ENCODE assay signal across 8 cellular contexts in genomic region chr10:63633677-63634487, GRCh38.
DNase-seq lines count a peak whose midpoint lies in the region; ATAC-seq and TF ChIP-seq lines count a peak whose summit lies in the region.

No MANE protein-coding gene starts in this region.

- H3K4me1 Mint-ChIP-seq in activated CD4-positive, alpha-beta T cell treated with anti-CD3 and anti-CD28 coated beads for 36 hours: peaks cover 11% of the 10 kb centered on the region

- peaks cover 14% of the 10 kb centered on the region for H3K4me1 ChIP-seq in RWPE2 (ENCODE audit: insufficient read depth, poor library complexity, severe bottlenecking)

- CTCF ChIA-PET in activated CD4-positive, alpha-beta T cell treated with anti-CD3 and anti-CD28 coated beads for 36 hours (lab: Charles Lee): interaction anchor here (0.7 to 1.4 kb wide), 4 partner anchors 12 to 467 kb away, joined by 3 to 8 read pairs (median 3); no protein-coding TSS in a partner anchor

- intact Hi-C loops in activated CD4-positive, alpha-beta T cell treated with anti-CD3 and anti-CD28 coated beads for 36 hours (cut with DNase I, micrococcal nuclease): loop anchor here in 1 of 2 experiments (5.0 kb wide), 1 partner anchor 817 kb away; the partner anchor contains the start of gene EGR2

- no peak overlapping the region for H3K27ac ChIP-seq in RWPE2 (ENCODE audit: poor library complexity, severe bottlenecking)

- H3K36me3 ChIP-seq in RWPE2 (ENCODE audit: low read depth): no peaks in the 10 kb centered on the region

- POLR2A ChIA-PET in activated CD4-positive, alpha-beta T cell treated with anti-CD3 and anti-CD28 coated beads for 36 hours (lab: Charles Lee): interaction anchor here (0.6 kb wide), 1 partner anchor 398 kb away, joined by 5 read pairs; no protein-coding TSS in a partner anchor

- H3K9me3 Mint-ChIP-seq in activated CD4-positive, alpha-beta T cell treated with anti-CD3 and anti-CD28 coated beads for 36 hours (ENCODE audit: low read depth): no peaks in the 10 kb centered on the region

- no peak for ATAC-seq in RWPE2 (ENCODE audit: low read depth)
- ATAC-seq in HG03521 (IDR thresholded peaks at IDR 0.05; ENCODE audit: unreplicated experiment): no peak
- ATAC-seq in HG03565 (IDR thresholded peaks at IDR 0.05; ENCODE audit: unreplicated experiment): no peak
- no peak for ATAC-seq in activated CD4-positive, alpha-beta T cell treated with anti-CD3 and anti-CD28 coated beads for 36 hours

- H3K27me3 Mint-ChIP-seq in activated CD4-positive, alpha-beta T cell treated with anti-CD3 and anti-CD28 coated beads for 36 hours: no peaks in the 10 kb centered on the region

- DNase-seq in AML-193 (lab: John Stamatoyannopoulos, UW) (peak; percentile 16 to 31), H4 (ENCODE audit: low spot score) (peak; percentile 54), RWPE2 (ENCODE audit: low spot score) (no peak), glomerular visceral epithelial cell (ENCODE audit: extremely low spot score) (peak; percentile 56)
- DNase-seq in central memory CD4-positive, alpha-beta T cell: no peak
- no peak for DNase-seq in activated CD4-positive, alpha-beta T cell treated with anti-CD3 and anti-CD28 coated beads for 36 hours

- no peak overlapping the region for H3K4me3 ChIP-seq in RWPE2 (ENCODE audit: severe bottlenecking)

- peak; percentile 63 for TF ChIP-seq CTCF in RWPE2 (IDR thresholded peaks at IDR 0.05; ENCODE audit: poor library complexity, severe bottlenecking)

- H3K27ac Mint-ChIP-seq in activated CD4-positive, alpha-beta T cell treated with anti-CD3 and anti-CD28 coated beads for 36 hours: no peak overlapping the region

- no peaks in the 10 kb centered on the region for H3K27me3 ChIP-seq in RWPE2 (ENCODE audit: insufficient read depth, poor library complexity, severe bottlenecking)

- no peaks in the 10 kb centered on the region for H3K36me3 Mint-ChIP-seq in activated CD4-positive, alpha-beta T cell treated with anti-CD3 and anti-CD28 coated beads for 36 hours (ENCODE audit: low read depth)

- H3K4me3 Mint-ChIP-seq in activated CD4-positive, alpha-beta T cell treated with anti-CD3 and anti-CD28 coated beads for 36 hours: no peak overlapping the region

- H3K9me3 ChIP-seq in RWPE2 (ENCODE audit: severe bottlenecking): no peaks in the 10 kb centered on the region

Comparison
In these comparisons a context has a peak if more than half of its experiments do, and no peak if none do; other contexts are left out.
1. DNase-seq: peak in AML-193 (2 of 2), H4 (single experiment) and glomerular visceral epithelial cell (single experiment); none in RWPE2 (single experiment), central memory CD4-positive, alpha-beta T cell (single experiment) and activated CD4-positive, alpha-beta T cell treated with anti-CD3 and anti-CD28 coated beads for 36 hours (single experiment).